Comparison of ENCODE assay signal across 14 cellular contexts in genomic region chr4:150173420-150173819, GRCh38.
DNase-seq lines count a peak whose midpoint lies in the region; ATAC-seq and TF ChIP-seq lines count a peak whose summit lies in the region.
"Had no signal": no experiment of that assay in that cellular context is flagged by ENCODE, and none has a peak within 500 bp of the region (broad histone marks: within the 10 kb centered on the region; RNA-seq: fewer than 3 reads in every experiment).

No MANE protein-coding gene starts in this region.

- ATAC-seq in lower lobe of right lung = no peak
- no peak for ATAC-seq in GM18873 (IDR thresholded peaks at IDR 0.05; ENCODE audit: low FRiP score, unreplicated experiment)
- no peak for ATAC-seq in HG03432 (IDR thresholded peaks at IDR 0.05; ENCODE audit: unreplicated experiment)
- ATAC-seq: activated naive CD8-positive, alpha-beta T cell treated with anti-CD3 and anti-CD28 coated beads, Interleukin-2, amount 50 U/mL, for 24 hours; K562 had no signal

- H3K4me3 ChIP-seq in lower lobe of right lung (no peak overlapping the region), skeletal muscle tissue (ENCODE audit: low read length in 3 of 3) (no peak overlapping the region)
- H3K4me3 ChIP-seq: K562, stomach had no signal

- DNase-seq in DMS53 (lab: John Stamatoyannopoulos, UW) (peak; percentile 27), DMS53 treated with DMSO at 0.1 percent for 48 hours (lab: John Stamatoyannopoulos, UW; ENCODE audit: unreplicated experiment) (no peak), cerebellar cortex (ENCODE audit: low spot score) (peak; percentile 34), lower lobe of right lung (no peak), glomerular visceral epithelial cell (ENCODE audit: extremely low spot score) (no peak)
- DNase-seq: activated CD4-positive, CD25-positive, alpha-beta regulatory T cell; activated naive CD8-positive, alpha-beta T cell treated with anti-CD3 and anti-CD28 coated beads, Interleukin-2, amount 50 U/mL, for 24 hours; NCI-H1694; stomach had no signal

- intact Hi-C loops in lower lobe of right lung (cut with DNase I) = no loop called here

- H3K27me3 ChIP-seq in lower lobe of right lung (ENCODE audit: low read depth) = no peaks in the 10 kb centered on the region
- no peaks in the 10 kb centered on the region for H3K27me3 ChIP-seq in skeletal muscle tissue (ENCODE audit: control insufficient read depth in 3 of 3, insufficient read depth in 3 of 3, low read length in 3 of 3)
- H3K27me3 ChIP-seq: stomach had no signal

- H3K9me3 ChIP-seq in lower lobe of right lung = no peaks in the 10 kb centered on the region
- H3K9me3 ChIP-seq in skeletal muscle tissue (ENCODE audit: control insufficient read depth in 3 of 3, low read length in 3 of 3) = no peaks in the 10 kb centered on the region
- H3K9me3 ChIP-seq: stomach had no signal

- H3K36me3 ChIP-seq in lower lobe of right lung = no peaks in the 10 kb centered on the region
- H3K36me3 ChIP-seq in skeletal muscle tissue (ENCODE audit: control insufficient read depth in 3 of 3, insufficient read depth in 3 of 3, low read length in 3 of 3) = no peaks in the 10 kb centered on the region
- H3K36me3 ChIP-seq: stomach had no signal

- no peak overlapping the region for H3K9ac ChIP-seq in skeletal muscle tissue (ENCODE audit: low read depth in 1 of 3, low read length in 3 of 3)

- H3K27ac ChIP-seq in lower lobe of right lung (peak overlapping the region; percentile 47), skeletal muscle tissue (ENCODE audit: low read depth, low read length) (peak overlapping the region; percentile 28)
- H3K27ac ChIP-seq: 22Rv1 had no signal

- peaks cover 18% of the 10 kb centered on the region for H3K4me1 ChIP-seq in lower lobe of right lung
- H3K4me1 ChIP-seq in skeletal muscle tissue (ENCODE audit: control insufficient read depth in 3 of 3, insufficient read depth in 3 of 3, low read length in 3 of 3) = peaks cover 4 to 6% (median 6%) of the 10 kb centered on the region in 3 donors

- TF ChIP-seq CTCF in lower lobe of right lung (IDR thresholded peaks at IDR 0.05) = no peak

Comparison
In these comparisons a context has a peak if more than half of its experiments do, and no peak if none do; other contexts are left out.
1. DNase-seq: peak in DMS53 (single experiment) and cerebellar cortex (single experiment); none in DMS53 treated with DMSO at 0.1 percent for 48 hours (single experiment), lower lobe of right lung (single experiment) and glomerular visceral epithelial cell (single experiment).